ENCODE assay signal across 15 cellular contexts in genomic region chr10:125633517-125633999, GRCh38. TPM values are rescaled to one million over a fixed set of nuclear protein-coding genes. Genes with fewer than 3 reads are reported as not detected.
DNase-seq lines count a peak whose midpoint lies in the region; TF ChIP-seq lines count a peak whose summit lies in the region.
"Had no signal": no experiment of that assay in that cellular context is flagged by ENCODE, and none has a peak within 500 bp of the region (broad histone marks: within the 10 kb centered on the region; RNA-seq: fewer than 3 reads in every experiment).

No MANE protein-coding gene starts in this region.

- no peak; the same call in 1 of the 2 replicates for TF ChIP-seq RAD21 in Ishikawa (IDR thresholded peaks at IDR 0.05; ENCODE audit: low read depth)

- H4K20me1 ChIP-seq in hepatocyte (ENCODE audit: insufficient read depth, poor library complexity, severe bottlenecking) = no peaks in the 10 kb centered on the region
- H4K20me1 ChIP-seq: BLaER1 treated with 17β-estradiol and CSF1 and Interleukin-3, amounts not matched to agents 10 nM and 100 nM had no signal

- H3K4me2 ChIP-seq in hepatocyte = peak overlapping the region; percentile 53
- H3K4me2 ChIP-seq: BLaER1 treated with 17β-estradiol and CSF1 and Interleukin-3, amounts not matched to agents 10 nM and 100 nM had no signal

- H3K4me1 ChIP-seq in hepatocyte (ENCODE audit: insufficient read depth) (peaks cover 10% of the 10 kb centered on the region), uterus (no peaks in the 10 kb centered on the region)

- no peak for TF ChIP-seq CTCF in hepatocyte (IDR thresholded peaks at IDR 0.05; ENCODE audit: poor library complexity)
- TF ChIP-seq CTCF in uterus (IDR thresholded peaks at IDR 0.05) = no peak

- H3K27me3 ChIP-seq in hepatocyte (no peaks in the 10 kb centered on the region), uterus (no peaks in the 10 kb centered on the region)
- H3K27me3 ChIP-seq: BLaER1 treated with 17β-estradiol and CSF1 and Interleukin-3, amounts not matched to agents 10 nM and 100 nM had no signal

- H3K79me2 ChIP-seq in hepatocyte = no peaks in the 10 kb centered on the region

- DNase-seq in COLO668 (lab: John Stamatoyannopoulos, UW; ENCODE audit: unreplicated experiment) (peak; percentile 24), NCI-H748 treated with DMSO at 0.1 percent for 48 hours (lab: John Stamatoyannopoulos, UW) (peak; percentile 80), hepatocyte (ENCODE audit: low spot score) (no peak), uterus (no peak), HuH-7.5 (ENCODE audit: low spot score) (no peak), GOT3 (lab: John Stamatoyannopoulos, UW) (no peak), hypothalamus (lab: John Stamatoyannopoulos, UW) (no peak)
- DNase-seq: HFFc6, MM.1S, RPMI8226, WERI-Rb-1 had no signal

- 50% methylated on average over 13 of the region's 13 CpGs for WGBS in hepatocyte (ENCODE audit: low lambda C conversion rate, missing lambda C conversion rate)

- peak; percentile 85 for TF ChIP-seq EP300 in Ishikawa (IDR thresholded peaks at IDR 0.05; ENCODE audit: borderline replicate concordance)

- intact Hi-C loops in uterus (cut with DNase I; ENCODE audit: low total_unique reads) = no loop called here

- TF ChIP-seq POLR2A in uterus (IDR thresholded peaks at IDR 0.05) = no peak

- H3K9me3 ChIP-seq in hepatocyte (ENCODE audit: low read depth) (no peaks in the 10 kb centered on the region), uterus (no peaks in the 10 kb centered on the region)
- H3K9me3 ChIP-seq: BLaER1 treated with 17β-estradiol and CSF1 and Interleukin-3, amounts not matched to agents 10 nM and 100 nM; thoracic aorta had no signal

- H3K27ac ChIP-seq in hepatocyte = no peak overlapping the region
- no peak overlapping the region for H3K27ac ChIP-seq in uterus
- H3K27ac ChIP-seq: BLaER1 treated with 17β-estradiol and CSF1 and Interleukin-3, amounts not matched to agents 10 nM and 100 nM; thoracic aorta; WERI-Rb-1 had no signal

- H3K4me3 ChIP-seq in hepatocyte (no peak overlapping the region), uterus (no peak overlapping the region)
- H3K4me3 ChIP-seq: BLaER1 treated with 17β-estradiol and CSF1 and Interleukin-3, amounts not matched to agents 10 nM and 100 nM; thoracic aorta had no signal

- H3K9me2 ChIP-seq in hepatocyte (replicated peaks; ENCODE audit: insufficient read depth) = no peaks in the 10 kb centered on the region

- H3K36me3 ChIP-seq in hepatocyte (replicated peaks; ENCODE audit: insufficient read depth, low read depth) = no peaks in the 10 kb centered on the region
- no peaks in the 10 kb centered on the region for H3K36me3 ChIP-seq in uterus
- H3K36me3 ChIP-seq: BLaER1 treated with 17β-estradiol and CSF1 and Interleukin-3, amounts not matched to agents 10 nM and 100 nM; thoracic aorta; WERI-Rb-1 had no signal

- H2AFZ ChIP-seq in hepatocyte = no peak overlapping the region

TF ChIP-seq in Ishikawa, 13 proteins besides CTCF, POLR2A, EP300 and RAD21:
- TF ChIP-seq FOXM1 (IDR thresholded peaks at IDR 0.05; ENCODE audit: borderline replicate concordance, low read depth) (peak; percentile 74; the same call in 1 of the 2 replicates), CREB1 (IDR thresholded peaks at IDR 0.05; ENCODE audit: low read depth) (no peak), YY1 (IDR thresholded peaks at IDR 0.05; ENCODE audit: low read depth) (no peak), NFIC (IDR thresholded peaks at IDR 0.05) (peak; percentile 18; the same call in 1 of the 2 replicates), REST (IDR thresholded peaks at IDR 0.05; ENCODE audit: low read depth) (no peak), EGR1 (IDR thresholded peaks at IDR 0.05) (no peak), TCF12 (IDR thresholded peaks at IDR 0.05; ENCODE audit: low read depth) (peak; percentile 80), CEBPB (IDR thresholded peaks at IDR 0.05) (no peak), USF1 (IDR thresholded peaks at IDR 0.05) (peak; percentile 75), TEAD4 (IDR thresholded peaks at IDR 0.05) (no peak; the same call in 1 of the 2 replicates)
- TF ChIP-seq, protein P1, sequence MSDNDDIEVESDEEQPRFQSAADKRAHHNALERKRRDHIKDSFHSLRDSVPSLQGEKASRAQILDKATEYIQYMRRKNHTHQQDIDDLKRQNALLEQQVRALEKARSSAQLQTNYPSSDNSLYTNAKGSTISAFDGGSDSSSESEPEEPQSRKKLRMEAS (IDR thresholded peaks at IDR 0.05) = no peak

RNA-seq across cellular contexts. Expression of gene TEX36, which starts 49.4 kb away (rescaled TPM):
- total RNA-seq in hepatocyte (not detected in 2 replicates), uterus (under 1 TPM in 1 of 4 donors, not detected in 3; 0.49 TPM)
- not detected in 2 replicates for polyA plus RNA-seq in hepatocyte
- total RNA-seq: HFFc6, mucosa of gallbladder, thoracic aorta had no signal

Comparison
In these comparisons a context has a peak if more than half of its experiments do, and no peak if none do; other contexts are left out.
1. DNase-seq: peak in COLO668 (single experiment) and NCI-H748 treated with DMSO at 0.1 percent for 48 hours (single experiment); none in hepatocyte (single experiment), uterus (0 of 2), HuH-7.5 (single experiment), GOT3 (single experiment) and hypothalamus (0 of 51).